Comparison of ENCODE assay signal across 1 cellular context in genomic region chr6:39100358-39100757, GRCh38.
TF ChIP-seq lines count a peak whose summit lies in the region.

No MANE protein-coding gene starts in this region.

TF ChIP-seq in WTC11, 78 proteins besides CTCF, POLR2A, EP300 and RAD21 (continued from another document):
- TF ChIP-seq ARID4B (CRISPR knock-in tag; IDR thresholded peaks at IDR 0.05; ENCODE audit: borderline replicate concordance) = no peak
- no peak for TF ChIP-seq NFYB (CRISPR knock-in tag; conservative IDR thresholded peaks at IDR 0.05; ENCODE audit: low read depth)
- no peak for TF ChIP-seq ZNF396 (CRISPR knock-in tag; IDR thresholded peaks at IDR 0.05; ENCODE audit: borderline replicate concordance)
- TF ChIP-seq TCF7 (CRISPR knock-in tag; IDR thresholded peaks at IDR 0.05; ENCODE audit: low read depth) = no peak
TF ChIP-seq in WTC11: peak in this region for 0.
